13 cellular contexts compared by ENCODE assay signal in genomic region chr9:137478613-137479314, GRCh38. TPM values are rescaled to one million over a fixed set of nuclear protein-coding genes. Genes with fewer than 3 reads are reported as not detected.
DNase-seq lines count a peak whose midpoint lies in the region; ATAC-seq, FAIRE-seq and TF ChIP-seq lines count a peak whose summit lies in the region.
"Had no signal": no experiment of that assay in that cellular context is flagged by ENCODE, and none has a peak within 500 bp of the region (broad histone marks: within the 10 kb centered on the region; RNA-seq: fewer than 3 reads in every experiment).

No MANE protein-coding gene starts in this region.

- H3K27ac ChIP-seq in RWPE1 (peak overlapping the region; percentile 86), kidney (ENCODE audit: low read depth in 2 of 2, low read length in 2 of 2) (no peak overlapping the region), sigmoid colon (no peak overlapping the region)
- H3K27ac ChIP-seq: PC-9, uterus had no signal

- DNase-seq in NCI-H510A treated with DMSO at 0.1 percent for 48 hours (lab: John Stamatoyannopoulos, UW) (peak; percentile 29), NCI-H510A (lab: John Stamatoyannopoulos, UW) (no peak), RWPE1 (ENCODE audit: low spot score) (no peak), kidney (peak; percentile 64), sigmoid colon (peak; percentile 46), cerebellar nuclear complex (lab: John Stamatoyannopoulos, UW) (no peak)
- DNase-seq: activated CD8-positive, alpha-beta memory T cell treated with anti-CD3 and anti-CD28 coated beads, Interleukin-2, amount 50 U/mL, for 48 hours; DND-41; NCI-H1930; PC-9 had no signal

- no peaks in the 10 kb centered on the region for H3K27me3 ChIP-seq in sigmoid colon
- H3K27me3 ChIP-seq: uterus had no signal

- H3K36me3 ChIP-seq in kidney (ENCODE audit: control insufficient read depth in 1 of 2, insufficient read depth in 2 of 2, low read length in 2 of 2) (no peaks in the 10 kb centered on the region), sigmoid colon (no peaks in the 10 kb centered on the region)
- H3K36me3 ChIP-seq: uterus had no signal

- CTCF ChIA-PET in RWPE1 (lab: Yijun Ruan, JAX): interaction anchor here (0.7 to 1.0 kb wide), 2 partner anchors 9 to 33 kb away, joined by 3 to 4 read pairs; no protein-coding TSS in a partner anchor

- no peak for TF ChIP-seq POLR2A in sigmoid colon (IDR thresholded peaks at IDR 0.05)

- H3K9ac ChIP-seq in kidney (ENCODE audit: low read length in 2 of 2): no peak overlapping the region

- POLR2A ChIA-PET in RWPE1 (lab: Yijun Ruan, JAX; ENCODE audit: low non-redundant PET): no interaction called here

- no peak for FAIRE-seq in kidney (lab: Jason Lieb, UNC)

- TF ChIP-seq EP300 in sigmoid colon (IDR thresholded peaks at IDR 0.05): no peak

- no peak for TF ChIP-seq CTCF in RWPE1 (conservative IDR thresholded peaks at IDR 0.05; ENCODE audit: low read depth)
- TF ChIP-seq CTCF in kidney (IDR thresholded peaks at IDR 0.05; ENCODE audit: borderline replicate concordance, extremely low read depth, insufficient read depth): no peak
- no peak for TF ChIP-seq CTCF in sigmoid colon (IDR thresholded peaks at IDR 0.05)

- no peaks in the 10 kb centered on the region for H3K4me1 ChIP-seq in kidney (ENCODE audit: control insufficient read depth in 1 of 2, insufficient read depth in 1 of 2, low read depth in 1 of 2, low read length in 2 of 2)
- peaks cover 0 to 12% (median 9%) of the 10 kb centered on the region in 4 donors for H3K4me1 ChIP-seq in sigmoid colon
- H3K4me1 ChIP-seq: uterus had no signal

- H3K4me3 ChIP-seq in kidney (ENCODE audit: low read length in 2 of 2) (no peak overlapping the region), sigmoid colon (no peak overlapping the region)
- H3K4me3 ChIP-seq: PC-9, uterus had no signal

- intact Hi-C loops in kidney (cut with DNase I): no loop called here
- intact Hi-C loops in sigmoid colon (cut with DNase I): no loop called here

- no peak for ATAC-seq in GM19463 (IDR thresholded peaks at IDR 0.05; ENCODE audit: unreplicated experiment)
- no peak for ATAC-seq in GM21786 (IDR thresholded peaks at IDR 0.05; ENCODE audit: unreplicated experiment)

- H3K9me3 ChIP-seq in kidney (ENCODE audit: control insufficient read depth in 1 of 2, low read length in 2 of 2): peaks cover 5 to 9% of the 10 kb centered on the region in 2 donors
- H3K9me3 ChIP-seq in sigmoid colon: peaks cover 0 to 7% (median 4%) of the 10 kb centered on the region in 4 donors

- 84 to 86% methylated on average over 34 of the region's 34 CpGs for WGBS in sigmoid colon, 2 donors

RNA-seq across cellular contexts. Expression of gene NSMF, which starts 19.6 kb away (rescaled TPM):
- 49.5 TPM for total RNA-seq in kidney
- 32.7 TPM for polyA plus RNA-seq in kidney (ENCODE audit: insufficient read depth, low read depth, low replicate concordance)
- total RNA-seq in sigmoid colon: 10 to 100 TPM; 21.8 to 33.8 (median 27.4) TPM
- 10 to 100 TPM; 24.0 to 50.4 (median 42.4) TPM for polyA plus RNA-seq in sigmoid colon

RNA-seq across cellular contexts. Expression of gene ENTPD8, which starts 37.6 kb away (rescaled TPM):
- total RNA-seq in kidney (5.2 TPM), sigmoid colon (under 1 TPM in 1 of 4 donors, not detected in 3; 0.71 TPM)
- polyA plus RNA-seq in kidney (ENCODE audit: insufficient read depth, low read depth, low replicate concordance) (5.0 TPM), sigmoid colon (10 to 100 TPM; 32.4 to 65.3 (median 44.4) TPM)

RNA-seq across cellular contexts. Expression of gene NOXA1, which starts 55.6 kb away (rescaled TPM):
- 21.8 TPM for total RNA-seq in kidney
- 19.1 TPM for polyA plus RNA-seq in kidney (ENCODE audit: insufficient read depth, low read depth, low replicate concordance)
- 1 to 10 TPM; 1.4 to 3.3 (median 2.9) TPM for total RNA-seq in sigmoid colon
- 10 to 100 TPM; 15.0 to 16.4 (median 15.4) TPM for polyA plus RNA-seq in sigmoid colon

RNA-seq across cellular contexts. Expression of gene EXD3, which starts 55.8 kb away (rescaled TPM):
- total RNA-seq in kidney: 44.5 TPM
- 18.9 TPM for polyA plus RNA-seq in kidney (ENCODE audit: insufficient read depth, low read depth, low replicate concordance)
- 10 to 100 TPM in 2 of 4 donors, 1 to 10 TPM in 2; 8.9 to 25.5 (median 11.8) TPM for total RNA-seq in sigmoid colon
- 10 to 100 TPM; 18.0 to 29.7 (median 26.6) TPM for polyA plus RNA-seq in sigmoid colon

Comparison
In these comparisons a context has a peak if more than half of its experiments do, and no peak if none do; other contexts are left out.
1. DNase-seq: peak in NCI-H510A treated with DMSO at 0.1 percent for 48 hours (single experiment), kidney (single experiment) and sigmoid colon (single experiment); none in NCI-H510A (single experiment), RWPE1 (single experiment) and cerebellar nuclear complex (0 of 2).